In the genomic region with DNA sequence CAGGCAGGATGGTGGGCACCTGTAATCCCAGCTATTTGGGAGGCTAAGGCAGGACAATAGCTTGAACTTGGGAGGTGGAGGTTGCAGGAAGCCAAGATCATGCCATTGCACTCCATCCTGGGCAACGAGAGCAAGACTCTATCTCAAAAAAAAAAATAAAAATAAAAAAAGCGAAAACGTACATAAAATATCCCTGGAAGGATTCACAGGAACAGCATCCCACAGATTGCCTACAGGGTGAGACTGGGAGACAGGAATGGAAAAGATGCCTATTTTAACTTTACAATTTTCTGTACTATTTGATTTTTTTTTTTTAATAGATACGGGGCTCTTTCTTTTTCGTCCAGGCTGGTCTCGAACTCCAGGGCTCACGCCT, we compare ENCODE assay signal across 1 cellular context.
TF ChIP-seq lines count a peak whose summit lies in the region.

No MANE protein-coding gene starts in this region.

TF ChIP-seq in GM23338, 12 proteins besides CTCF, POLR2A, EP300 and RAD21 (continued from another document):
- TF ChIP-seq, protein P1, sequence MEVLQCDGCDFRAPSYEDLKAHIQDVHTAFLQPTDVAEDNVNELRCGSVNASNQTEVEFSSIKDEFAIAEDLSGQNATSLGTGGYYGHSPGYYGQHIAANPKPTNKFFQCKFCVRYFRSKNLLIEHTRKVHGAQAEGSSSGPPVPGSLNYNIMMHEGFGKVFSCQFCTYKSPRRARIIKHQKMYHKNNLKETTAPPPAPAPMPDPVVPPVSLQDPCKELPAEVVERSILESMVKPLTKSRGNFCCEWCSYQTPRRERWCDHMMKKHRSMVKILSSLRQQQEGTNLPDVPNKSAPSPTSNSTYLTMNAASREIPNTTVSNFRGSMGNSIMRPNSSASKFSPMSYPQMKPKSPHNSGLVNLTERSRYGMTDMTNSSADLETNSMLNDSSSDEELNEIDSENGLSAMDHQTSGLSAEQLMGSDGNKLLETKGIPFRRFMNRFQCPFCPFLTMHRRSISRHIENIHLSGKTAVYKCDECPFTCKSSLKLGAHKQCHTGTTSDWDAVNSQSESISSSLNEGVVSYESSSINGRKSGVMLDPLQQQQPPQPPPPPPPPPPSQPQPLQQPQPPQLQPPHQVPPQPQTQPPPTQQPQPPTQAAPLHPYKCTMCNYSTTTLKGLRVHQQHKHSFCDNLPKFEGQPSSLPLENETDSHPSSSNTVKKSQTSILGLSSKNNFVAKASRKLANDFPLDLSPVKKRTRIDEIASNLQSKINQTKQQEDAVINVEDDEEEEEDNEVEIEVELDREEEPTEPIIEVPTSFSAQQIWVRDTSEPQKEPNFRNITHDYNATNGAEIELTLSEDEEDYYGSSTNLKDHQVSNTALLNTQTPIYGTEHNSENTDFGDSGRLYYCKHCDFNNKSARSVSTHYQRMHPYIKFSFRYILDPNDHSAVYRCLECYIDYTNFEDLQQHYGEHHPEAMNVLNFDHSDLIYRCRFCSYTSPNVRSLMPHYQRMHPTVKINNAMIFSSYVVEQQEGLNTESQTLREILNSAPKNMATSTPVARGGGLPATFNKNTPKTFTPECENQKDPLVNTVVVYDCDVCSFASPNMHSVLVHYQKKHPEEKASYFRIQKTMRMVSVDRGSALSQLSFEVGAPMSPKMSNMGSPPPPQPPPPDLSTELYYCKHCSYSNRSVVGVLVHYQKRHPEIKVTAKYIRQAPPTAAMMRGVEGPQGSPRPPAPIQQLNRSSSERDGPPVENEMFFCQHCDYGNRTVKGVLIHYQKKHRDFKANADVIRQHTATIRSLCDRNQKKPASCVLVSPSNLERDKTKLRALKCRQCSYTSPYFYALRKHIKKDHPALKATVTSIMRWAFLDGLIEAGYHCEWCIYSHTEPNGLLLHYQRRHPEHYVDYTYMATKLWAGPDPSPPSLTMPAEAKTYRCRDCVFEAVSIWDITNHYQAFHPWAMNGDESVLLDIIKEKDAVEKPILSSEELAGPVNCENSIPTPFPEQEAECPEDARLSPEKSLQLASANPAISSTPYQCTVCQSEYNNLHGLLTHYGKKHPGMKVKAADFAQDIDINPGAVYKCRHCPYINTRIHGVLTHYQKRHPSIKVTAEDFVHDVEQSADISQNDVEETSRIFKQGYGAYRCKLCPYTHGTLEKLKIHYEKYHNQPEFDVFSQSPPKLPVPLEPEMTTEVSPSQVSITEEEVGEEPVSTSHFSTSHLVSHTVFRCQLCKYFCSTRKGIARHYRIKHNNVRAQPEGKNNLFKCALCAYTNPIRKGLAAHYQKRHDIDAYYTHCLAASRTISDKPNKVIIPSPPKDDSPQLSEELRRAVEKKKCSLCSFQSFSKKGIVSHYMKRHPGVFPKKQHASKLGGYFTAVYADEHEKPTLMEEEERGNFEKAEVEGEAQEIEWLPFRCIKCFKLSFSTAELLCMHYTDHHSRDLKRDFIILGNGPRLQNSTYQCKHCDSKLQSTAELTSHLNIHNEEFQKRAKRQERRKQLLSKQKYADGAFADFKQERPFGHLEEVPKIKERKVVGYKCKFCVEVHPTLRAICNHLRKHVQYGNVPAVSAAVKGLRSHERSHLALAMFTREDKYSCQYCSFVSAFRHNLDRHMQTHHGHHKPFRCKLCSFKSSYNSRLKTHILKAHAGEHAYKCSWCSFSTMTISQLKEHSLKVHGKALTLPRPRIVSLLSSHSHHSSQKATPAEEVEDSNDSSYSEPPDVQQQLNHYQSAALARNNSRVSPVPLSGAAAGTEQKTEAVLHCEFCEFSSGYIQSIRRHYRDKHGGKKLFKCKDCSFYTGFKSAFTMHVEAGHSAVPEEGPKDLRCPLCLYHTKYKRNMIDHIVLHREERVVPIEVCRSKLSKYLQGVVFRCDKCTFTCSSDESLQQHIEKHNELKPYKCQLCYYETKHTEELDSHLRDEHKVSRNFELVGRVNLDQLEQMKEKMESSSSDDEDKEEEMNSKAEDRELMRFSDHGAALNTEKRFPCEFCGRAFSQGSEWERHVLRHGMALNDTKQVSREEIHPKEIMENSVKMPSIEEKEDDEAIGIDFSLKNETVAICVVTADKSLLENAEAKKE (CRISPR knock-in tag; IDR thresholded peaks at IDR 0.05), result no peak
- no peak for TF ChIP-seq POLR2AphosphoS5 (IDR thresholded peaks at IDR 0.05; ENCODE audit: low read depth)
